In genomic region chr19:55993492-55993891, GRCh38 we compare ENCODE assay signal across 36 cellular contexts. TPM values are rescaled to one million over a fixed set of nuclear protein-coding genes. Genes with fewer than 3 reads are reported as not detected.
"Had no signal": no experiment of that assay in that cellular context is flagged by ENCODE, and none has a peak within 500 bp of the region (broad histone marks: within the 10 kb centered on the region; RNA-seq: fewer than 3 reads in every experiment).

No MANE protein-coding gene starts in this region.

- H3K9me3 ChIP-seq: neutrophil, pancreas, prostate gland, testis, transverse colon, upper lobe of right lung, vagina had no signal

- H3K4me3 ChIP-seq: pancreas, prostate gland, right atrium auricular region, skin epidermis, smooth muscle cell, spleen, suprapubic skin, testis, tibial artery, transverse colon, upper lobe of right lung, vagina had no signal

- H3K4me2 ChIP-seq: smooth muscle cell had no signal

- H3K27ac ChIP-seq: neutrophil, pancreas, prostate gland, right atrium auricular region, skin epidermis, spleen, suprapubic skin, testis, tibial artery, transverse colon, upper lobe of right lung, vagina had no signal

- H3K4me1 ChIP-seq: pancreas, prostate gland, right atrium auricular region, spleen, suprapubic skin, testis, tibial artery, transverse colon, upper lobe of right lung, vagina had no signal

- H3K36me3 ChIP-seq: neutrophil, pancreas, prostate gland, right atrium auricular region, spleen, suprapubic skin, tibial artery, transverse colon, upper lobe of right lung, vagina had no signal

- DNase-seq: naive thymus-derived CD8-positive, alpha-beta T cell; nephron progenitor cell; nucleus accumbens; pancreas; retina; spleen; stimulated activated CD4-positive, alpha-beta T cell treated with anti-CD3 and anti-CD28 coated beads, Interleukin-12 subunit alpha, Interleukin-12 subunit beta, amount 100 ng/mL, for 4 hours; stimulated activated CD4-positive, alpha-beta T cell treated with anti-CD3 and anti-CD28 coated beads, Interleukin-1b, Interleukin-23, amount 100 ng/mL, for 48 hours; stimulated activated CD4-positive, alpha-beta T cell treated with anti-CD3 and anti-CD28 coated beads, Interleukin-4, amount 100 ng/mL, for 1 hour; stimulated activated CD4-positive, alpha-beta T cell treated with anti-CD3 and anti-CD28 coated beads, Interleukin-4, amount 100 ng/mL, for 4 hours; stimulated activated CD8-positive, alpha-beta memory T cell treated with anti-CD3 and anti-CD28 coated beads, Interleukin-4, amount 100 ng/mL, for 48 hours; stimulated activated naive CD4-positive, alpha-beta T cell; stimulated activated naive CD8-positive, alpha-beta T cell treated with anti-CD3 and anti-CD28 coated beads, Interleukin-15, amount 100 ng/mL, for 72 hours; stimulated activated naive CD8-positive, alpha-beta T cell treated with anti-CD3 and anti-CD28 coated beads, Interleukin-15, Interleukin-2, amounts not matched to agents 100 U/mL and 50 U/mL, for 24 hours; substantia nigra; testis; tibial artery; transverse colon; upper lobe of right lung had no signal

- FAIRE-seq: pancreas had no signal

- H3K27me3 ChIP-seq: neutrophil, right atrium auricular region, suprapubic skin, testis, tibial artery, transverse colon, upper lobe of right lung, vagina had no signal

- ATAC-seq: naive thymus-derived CD8-positive, alpha-beta T cell; natural killer cell treated with Interleukin-12 subunit alpha and Interleukin-12 subunit beta and Interleukin-15 and Interleukin-18, amount 100 ng/mL, for 72 hours; pancreas; sciatic nerve; stimulated activated memory B cell treated with anti-CD40 and anti-IgM and Interleukin-4, amounts not matched to agents 10 μg/mL and 1 μg/mL and 100 μg/mL, for 72 hours; stimulated activated naive CD8-positive, alpha-beta T cell treated with anti-CD3 and anti-CD28 coated beads, Interleukin-15, amount 100 ng/mL, for 72 hours; stimulated activated naive CD8-positive, alpha-beta T cell treated with anti-CD3 and anti-CD28 coated beads, Interleukin-15, Interleukin-2, amounts not matched to agents 100 U/mL and 50 U/mL, for 24 hours; upper lobe of right lung had no signal

RNA-seq across cellular contexts. Expression of gene NLRP5, which starts 6.9 kb away (rescaled TPM):
- total RNA-seq: naive thymus-derived CD8-positive, alpha-beta T cell; natural killer cell treated with Interleukin-12 subunit alpha and Interleukin-12 subunit beta and Interleukin-15 and Interleukin-18, amount 100 ng/mL, for 72 hours; neural crest cell; omental fat pad; osteocyte; pancreas; posterior vena cava; pulmonary artery endothelial cell; right atrium auricular region; sciatic nerve; smooth muscle cell; spleen; suprapubic skin; transverse colon; upper lobe of right lung; urinary bladder; vagina had no signal
- polyA plus RNA-seq: naive thymus-derived CD8-positive, alpha-beta T cell; pancreas; smooth muscle cell; spleen; urinary bladder had no signal

RNA-seq across cellular contexts. Expression of gene NLRP8, which starts 45.9 kb away (rescaled TPM):
- total RNA-seq: naive thymus-derived CD8-positive, alpha-beta T cell; natural killer cell treated with Interleukin-12 subunit alpha and Interleukin-12 subunit beta and Interleukin-15 and Interleukin-18, amount 100 ng/mL, for 72 hours; neural crest cell; omental fat pad; osteocyte; pancreas; posterior vena cava; pulmonary artery endothelial cell; right atrium auricular region; sciatic nerve; smooth muscle cell; spleen; suprapubic skin; transverse colon; upper lobe of right lung; urinary bladder; vagina had no signal
- polyA plus RNA-seq: naive thymus-derived CD8-positive, alpha-beta T cell; pancreas; smooth muscle cell; spleen; thymus; urinary bladder had no signal
